Comparison of ENCODE assay signal across 9 cellular contexts in the genomic region with DNA sequence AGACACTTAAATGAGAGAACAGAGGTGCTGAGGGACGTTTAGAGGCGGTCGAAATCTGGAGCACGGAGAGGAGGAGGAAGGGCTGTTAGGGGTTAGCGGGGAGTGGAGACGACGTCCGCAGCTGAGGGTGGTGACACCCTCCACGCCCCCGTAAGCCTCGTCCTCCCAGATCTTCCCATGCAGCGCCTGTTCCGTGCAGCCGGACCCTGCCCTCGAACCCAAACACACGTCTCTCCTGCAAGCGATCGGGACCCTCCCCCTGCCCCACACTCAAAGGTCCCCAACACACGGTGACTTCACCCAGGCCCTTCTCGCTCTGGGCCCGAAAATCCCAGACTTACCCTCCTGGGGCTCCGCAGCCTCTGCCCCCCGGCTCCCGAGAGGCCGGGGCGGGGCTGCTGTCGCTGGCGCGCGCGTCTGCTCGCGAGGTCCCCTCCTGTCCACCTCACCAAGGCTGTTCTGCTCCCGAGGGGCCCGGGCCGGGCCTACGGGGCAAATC. TPM values are rescaled to one million over a fixed set of nuclear protein-coding genes. Genes with fewer than 3 reads are reported as not detected.
DNase-seq lines count a peak whose midpoint lies in the region; ATAC-seq and TF ChIP-seq lines count a peak whose summit lies in the region.
"Not testable (repeated sequence)": the region's sequence is repeated elsewhere in the genome, so short reads cannot be mapped to it uniquely, and the experiment has no call there.
"Had no signal": no experiment of that assay in that cellular context is flagged by ENCODE, and none has a peak within 500 bp of the region (broad histone marks: within the 10 kb centered on the region; RNA-seq: fewer than 3 reads in every experiment).

No MANE protein-coding gene starts in this region.

- H3K4me1 Mint-ChIP-seq in activated CD8-positive, alpha-beta memory T cell treated with anti-CD3 and anti-CD28 coated beads, Interleukin-2, amount 10 ng/mL, durations not matched to agents 7 days and 5 days = peaks cover 26% of the 10 kb centered on the region
- H3K4me1 Mint-ChIP-seq in chondrocyte (ENCODE audit: low read depth) = peaks cover 26% of the 10 kb centered on the region
- H3K4me1 Mint-ChIP-seq in naive B cell = peaks cover 15 to 33% (median 30%) of the 10 kb centered on the region in 3 donors

- intact Hi-C loops in right cardiac atrium (cut with DNase I) = not testable (repeated sequence)

- not testable (repeated sequence) for H3K27me3 Mint-ChIP-seq in activated CD8-positive, alpha-beta memory T cell treated with anti-CD3 and anti-CD28 coated beads, Interleukin-2, amount 10 ng/mL, durations not matched to agents 7 days and 5 days; chondrocyte (ENCODE audit: low read depth); naive B cell

- CTCF ChIA-PET in activated CD8-positive, alpha-beta memory T cell treated with anti-CD3 and anti-CD28 coated beads, Interleukin-2, amount 10 ng/mL, durations not matched to agents 7 days and 5 days (lab: Charles Lee) = interaction anchor here (0.6 kb wide), 1 partner anchor 673 kb away, joined by 3 read pairs; no protein-coding TSS in a partner anchor

- H3K9me3 Mint-ChIP-seq in activated CD8-positive, alpha-beta memory T cell treated with anti-CD3 and anti-CD28 coated beads, Interleukin-2, amount 10 ng/mL, durations not matched to agents 7 days and 5 days (ENCODE audit: low read depth); chondrocyte (ENCODE audit: low read depth); naive B cell: not testable (repeated sequence)

- not testable (repeated sequence) for H3K4me1 ChIP-seq in NT2/D1 (ENCODE audit: insufficient read depth, insufficient read length); right cardiac atrium (ENCODE audit: control insufficient read depth, insufficient read depth, low read length)

- peak overlapping the region; percentile 91 for H3K27ac Mint-ChIP-seq in activated CD8-positive, alpha-beta memory T cell treated with anti-CD3 and anti-CD28 coated beads, Interleukin-2, amount 10 ng/mL, durations not matched to agents 7 days and 5 days
- H3K27ac Mint-ChIP-seq in chondrocyte (ENCODE audit: unreplicated experiment) (peak overlapping the region; percentile 96), naive B cell (peak overlapping the region; percentile 69 to 94 (median 84))

- H3K27me3 ChIP-seq in NT2/D1 (ENCODE audit: insufficient read depth, insufficient read length); right cardiac atrium (ENCODE audit: control insufficient read depth, insufficient read depth): not testable (repeated sequence)

- H3K4me3 Mint-ChIP-seq in activated CD8-positive, alpha-beta memory T cell treated with anti-CD3 and anti-CD28 coated beads, Interleukin-2, amount 10 ng/mL, durations not matched to agents 7 days and 5 days = peak overlapping the region; percentile 93
- H3K4me3 Mint-ChIP-seq in chondrocyte (ENCODE audit: unreplicated experiment) (peak overlapping the region; percentile 79), naive B cell (peak overlapping the region; percentile 74 to 98 (median 94))

- peaks cover 28% of the 10 kb centered on the region for H3K36me3 Mint-ChIP-seq in activated CD8-positive, alpha-beta memory T cell treated with anti-CD3 and anti-CD28 coated beads, Interleukin-2, amount 10 ng/mL, durations not matched to agents 7 days and 5 days
- peaks cover 24% of the 10 kb centered on the region for H3K36me3 Mint-ChIP-seq in chondrocyte (ENCODE audit: low read depth)
- H3K36me3 Mint-ChIP-seq in naive B cell = not testable (repeated sequence)

- H3K4me3 ChIP-seq in AG10803 (ENCODE audit: low read length) = peak overlapping the region; percentile 84
- H3K4me3 ChIP-seq in NT2/D1 (ENCODE audit: insufficient read length, low read depth) = peak overlapping the region; percentile 80
- peak overlapping the region; percentile 72 for H3K4me3 ChIP-seq in right cardiac atrium (ENCODE audit: low read length)

- H3K9me3 ChIP-seq in NT2/D1 (ENCODE audit: insufficient read depth, low read length); right cardiac atrium (ENCODE audit: control insufficient read depth, low read length): not testable (repeated sequence)

- not testable (repeated sequence) for DNase-seq in AG10803 (ENCODE audit: low read depth); NT2/D1 (ENCODE audit: low read depth, low spot score); chondrocyte (ENCODE audit: low spot score); naive B cell
- peak; percentile 48 for DNase-seq in activated CD8-positive, alpha-beta memory T cell treated with anti-CD3 and anti-CD28 coated beads, Interleukin-2, amount 10 ng/mL, durations not matched to agents 7 days and 5 days
- DNase-seq in right cardiac atrium = peak in 2 of 3 donors; percentile 50 to 56
- peak; percentile 7 for DNase-seq in stimulated activated CD4-positive, alpha-beta T cell treated with anti-CD3 and anti-CD28 coated beads, Interleukin-4, amount 100 ng/mL, for 1 hour

- peaks cover 30% of the 10 kb centered on the region for H3K36me3 ChIP-seq in NT2/D1 (ENCODE audit: insufficient read depth, insufficient read length, low read length)

- ATAC-seq in GM21723 (IDR thresholded peaks at IDR 0.05; ENCODE audit: unreplicated experiment) = peak; percentile 10
- ATAC-seq in activated CD8-positive, alpha-beta memory T cell treated with anti-CD3 and anti-CD28 coated beads, Interleukin-2, amount 10 ng/mL, durations not matched to agents 7 days and 5 days; right cardiac atrium; naive B cell (ENCODE audit: low read depth in 2 of 2): not testable (repeated sequence)

- WGBS in right cardiac atrium = under 1% methylated on average over 37 of the region's 37 CpGs

- H3K27ac ChIP-seq in right cardiac atrium (ENCODE audit: low read length) = peak overlapping the region; percentile 15

- peak overlapping the region; percentile 97 for H3K9ac ChIP-seq in NT2/D1 (ENCODE audit: insufficient read length, low read depth)

- not testable (repeated sequence) for TF ChIP-seq CTCF in AG10803 (conservative IDR thresholded peaks at IDR 0.05; ENCODE audit: low read length); chondrocyte (IDR thresholded peaks at IDR 0.05)

RNA-seq across cellular contexts. Expression of gene SPDYE5, which starts 35.2 kb away (rescaled TPM):
- total RNA-seq in activated CD8-positive, alpha-beta memory T cell treated with anti-CD3 and anti-CD28 coated beads, Interleukin-2, amount 10 ng/mL, durations not matched to agents 7 days and 5 days = under 1 TPM in 1 of 2 experiments, not detected in 1; 0.15 TPM
- total RNA-seq in chondrocyte (not detected in 3 replicates), right cardiac atrium (under 1 TPM in 1 of 4 donors, not detected in 3; 0.17 TPM)
- polyA plus RNA-seq in right cardiac atrium (not detected), naive B cell (ENCODE audit: low read depth in 6 of 6) (under 1 TPM in 4 of 6 donors, not detected in 2; 0.14 to 0.84 (median 0.34) TPM)
- total RNA-seq: frontal cortex had no signal

RNA-seq across cellular contexts. Expression of gene POM121C, which starts 41.2 kb away (rescaled TPM):
- 10 to 100 TPM; 73.3 to 73.6 TPM for total RNA-seq in activated CD8-positive, alpha-beta memory T cell treated with anti-CD3 and anti-CD28 coated beads, Interleukin-2, amount 10 ng/mL, durations not matched to agents 7 days and 5 days
- total RNA-seq in chondrocyte = 40.7 to 41.4 TPM (median 41.1 TPM) in 3 replicates
- total RNA-seq in right cardiac atrium = 10 to 100 TPM; 23.7 to 38.5 (median 29.2) TPM
- 12.6 TPM for polyA plus RNA-seq in right cardiac atrium
- 10 to 100 TPM in 5 of 6 donors, 1 to 10 TPM in 1; 5.2 to 32.4 (median 14.0) TPM for polyA plus RNA-seq in naive B cell (ENCODE audit: low read depth in 6 of 6)
